Comparison of ENCODE assay signal across 22 cellular contexts in genomic region chr5:177612215-177612673, GRCh38. TPM values are rescaled to one million over a fixed set of nuclear protein-coding genes. Genes with fewer than 3 reads are reported as not detected.
A peak's percentile ranks its signal among the peaks of the same experiment; 100 is the strongest.
DNase-seq lines count a peak whose midpoint lies in the region; ATAC-seq, FAIRE-seq and TF ChIP-seq lines count a peak whose summit lies in the region.
"Had no signal": no experiment of that assay in that cellular context is flagged by ENCODE, and none has a peak within 500 bp of the region (broad histone marks: within the 10 kb centered on the region; RNA-seq: fewer than 3 reads in every experiment).

No MANE protein-coding gene starts in this region.

- peaks cover 2% of the 10 kb centered on the region for H3K4me1 Mint-ChIP-seq in activated naive CD8-positive, alpha-beta T cell treated with anti-CD3 and anti-CD28 coated beads for 36 hours
- peaks cover 2% of the 10 kb centered on the region for H3K4me1 Mint-ChIP-seq in activated naive CD8-positive, alpha-beta T cell treated with anti-CD3 and anti-CD28 coated beads, Interleukin-2, amount 50 U/mL, for 24 hours
- peaks cover 2% of the 10 kb centered on the region for H3K4me1 Mint-ChIP-seq in type B pancreatic cell (ENCODE audit: unreplicated experiment)
- no peaks in the 10 kb centered on the region for H3K4me1 Mint-ChIP-seq in activated T-helper 1 cell treated with anti-CD3 and anti-CD28 coated beads, Interleukin-12 subunit alpha, Interleukin-12 subunit beta, Interleukin-2, Interleukin-4 antibody, amounts not matched to agents 30 ng/mL and 10 ng/mL and 1 ng/mL, durations not matched to agents 14 hours and 24 hours and 36 hours (ENCODE audit: low read depth)

- TF ChIP-seq CTCF in coronary artery (IDR thresholded peaks at IDR 0.05) (no peak), type B pancreatic cell (conservative IDR thresholded peaks at IDR 0.05) (no peak)

- no peaks in the 10 kb centered on the region for H3K9me3 Mint-ChIP-seq in activated naive CD8-positive, alpha-beta T cell treated with anti-CD3 and anti-CD28 coated beads for 36 hours
- H3K9me3 Mint-ChIP-seq in activated naive CD8-positive, alpha-beta T cell treated with anti-CD3 and anti-CD28 coated beads, Interleukin-2, amount 50 U/mL, for 24 hours: no peaks in the 10 kb centered on the region
- no peaks in the 10 kb centered on the region for H3K9me3 Mint-ChIP-seq in type B pancreatic cell
- H3K9me3 Mint-ChIP-seq in activated T-helper 1 cell treated with anti-CD3 and anti-CD28 coated beads, Interleukin-12 subunit alpha, Interleukin-12 subunit beta, Interleukin-2, Interleukin-4 antibody, amounts not matched to agents 30 ng/mL and 10 ng/mL and 1 ng/mL, durations not matched to agents 14 hours and 24 hours and 36 hours: no peaks in the 10 kb centered on the region

- H3K4me3 ChIP-seq in coronary artery: no peak overlapping the region
- H3K4me3 ChIP-seq: heart right ventricle, Peyer's patch, SJCRH30, thoracic aorta, vagina had no signal

- DNase-seq in activated naive CD8-positive, alpha-beta T cell treated with anti-CD3 and anti-CD28 coated beads for 36 hours: no peak
- DNase-seq in activated naive CD8-positive, alpha-beta T cell treated with anti-CD3 and anti-CD28 coated beads, Interleukin-2, amount 50 U/mL, for 24 hours: no peak
- no peak for DNase-seq in HTR-8/SVneo (ENCODE audit: insufficient read length, low spot score)
- DNase-seq in coronary artery (ENCODE audit: low spot score): peak; percentile 69
- DNase-seq in type B pancreatic cell (ENCODE audit: extremely low spot score, unreplicated experiment): no peak
- DNase-seq in dedifferentiated amniotic fluid mesenchymal stem cell (ENCODE audit: extremely low spot score): no peak
- DNase-seq in activated T-helper 1 cell treated with anti-CD3 and anti-CD28 coated beads, Interleukin-12 subunit alpha, Interleukin-12 subunit beta, Interleukin-2, Interleukin-4 antibody, amounts not matched to agents 30 ng/mL and 10 ng/mL and 1 ng/mL, durations not matched to agents 14 hours and 24 hours and 36 hours (ENCODE audit: low spot score): no peak
- DNase-seq: activated T-cell treated with anti-CD3 and anti-CD28 coated beads, Interleukin-2, amount 50 U/mL, for 48 hours; DMS 273 treated with DMSO at 0.1 percent for 48 hours; effector memory CD4-positive, alpha-beta T cell; foreskin keratinocyte; GOT3; heart right ventricle; NCI-H1694; NCI-H524 treated with DMSO at 0.1 percent for 48 hours; Peyer's patch; SJCRH30; small intestine had no signal

- peak; percentile 40 for FAIRE-seq in HTR-8/SVneo (lab: Jason Lieb, UNC)
- FAIRE-seq: small intestine had no signal

- intact Hi-C loops in activated T-helper 1 cell treated with anti-CD3 and anti-CD28 coated beads, Interleukin-12 subunit alpha, Interleukin-12 subunit beta, Interleukin-2, Interleukin-4 antibody, amounts not matched to agents 30 ng/mL and 10 ng/mL and 1 ng/mL, durations not matched to agents 14 hours and 24 hours and 36 hours (cut with micrococcal nuclease): no loop called here

- H3K4me3 Mint-ChIP-seq in activated naive CD8-positive, alpha-beta T cell treated with anti-CD3 and anti-CD28 coated beads for 36 hours: no peak overlapping the region
- H3K4me3 Mint-ChIP-seq in activated naive CD8-positive, alpha-beta T cell treated with anti-CD3 and anti-CD28 coated beads, Interleukin-2, amount 50 U/mL, for 24 hours: no peak overlapping the region
- no peak overlapping the region for H3K4me3 Mint-ChIP-seq in type B pancreatic cell
- H3K4me3 Mint-ChIP-seq in activated T-helper 1 cell treated with anti-CD3 and anti-CD28 coated beads, Interleukin-12 subunit alpha, Interleukin-12 subunit beta, Interleukin-2, Interleukin-4 antibody, amounts not matched to agents 30 ng/mL and 10 ng/mL and 1 ng/mL, durations not matched to agents 14 hours and 24 hours and 36 hours: no peak overlapping the region

- H3K36me3 Mint-ChIP-seq in activated naive CD8-positive, alpha-beta T cell treated with anti-CD3 and anti-CD28 coated beads for 36 hours: peaks cover 2% of the 10 kb centered on the region
- peaks cover 4% of the 10 kb centered on the region for H3K36me3 Mint-ChIP-seq in activated naive CD8-positive, alpha-beta T cell treated with anti-CD3 and anti-CD28 coated beads, Interleukin-2, amount 50 U/mL, for 24 hours (ENCODE audit: low read depth)
- H3K36me3 Mint-ChIP-seq in type B pancreatic cell: no peaks in the 10 kb centered on the region
- peaks cover 9% of the 10 kb centered on the region for H3K36me3 Mint-ChIP-seq in activated T-helper 1 cell treated with anti-CD3 and anti-CD28 coated beads, Interleukin-12 subunit alpha, Interleukin-12 subunit beta, Interleukin-2, Interleukin-4 antibody, amounts not matched to agents 30 ng/mL and 10 ng/mL and 1 ng/mL, durations not matched to agents 14 hours and 24 hours and 36 hours (ENCODE audit: low read depth)

- H3K27ac ChIP-seq in coronary artery: no peak overlapping the region
- H3K27ac ChIP-seq: C4-2B, foreskin keratinocyte, heart right ventricle, Peyer's patch, SJCRH30, thoracic aorta, vagina had no signal

- no peak for ATAC-seq in activated naive CD8-positive, alpha-beta T cell treated with anti-CD3 and anti-CD28 coated beads, Interleukin-2, amount 50 U/mL, for 24 hours
- ATAC-seq in GM19397 (IDR thresholded peaks at IDR 0.05; ENCODE audit: unreplicated experiment): no peak
- ATAC-seq: foreskin keratinocyte, heart right ventricle had no signal

- peak overlapping the region; percentile 34 for H3K27ac Mint-ChIP-seq in activated naive CD8-positive, alpha-beta T cell treated with anti-CD3 and anti-CD28 coated beads for 36 hours
- no peak overlapping the region for H3K27ac Mint-ChIP-seq in activated naive CD8-positive, alpha-beta T cell treated with anti-CD3 and anti-CD28 coated beads, Interleukin-2, amount 50 U/mL, for 24 hours
- peak overlapping the region; percentile 49 for H3K27ac Mint-ChIP-seq in type B pancreatic cell
- no peak overlapping the region for H3K27ac Mint-ChIP-seq in activated T-helper 1 cell treated with anti-CD3 and anti-CD28 coated beads, Interleukin-12 subunit alpha, Interleukin-12 subunit beta, Interleukin-2, Interleukin-4 antibody, amounts not matched to agents 30 ng/mL and 10 ng/mL and 1 ng/mL, durations not matched to agents 14 hours and 24 hours and 36 hours

- H3K27me3 Mint-ChIP-seq in activated naive CD8-positive, alpha-beta T cell treated with anti-CD3 and anti-CD28 coated beads for 36 hours: no peaks in the 10 kb centered on the region
- no peaks in the 10 kb centered on the region for H3K27me3 Mint-ChIP-seq in activated naive CD8-positive, alpha-beta T cell treated with anti-CD3 and anti-CD28 coated beads, Interleukin-2, amount 50 U/mL, for 24 hours
- H3K27me3 Mint-ChIP-seq in type B pancreatic cell: no peaks in the 10 kb centered on the region
- H3K27me3 Mint-ChIP-seq in activated T-helper 1 cell treated with anti-CD3 and anti-CD28 coated beads, Interleukin-12 subunit alpha, Interleukin-12 subunit beta, Interleukin-2, Interleukin-4 antibody, amounts not matched to agents 30 ng/mL and 10 ng/mL and 1 ng/mL, durations not matched to agents 14 hours and 24 hours and 36 hours (ENCODE audit: insufficient read depth): no peaks in the 10 kb centered on the region

RNA-seq across cellular contexts. Expression of gene B4GALT7, which starts 12.3 kb away (rescaled TPM):
- total RNA-seq in activated naive CD8-positive, alpha-beta T cell treated with anti-CD3 and anti-CD28 coated beads for 36 hours: 10 to 100 TPM; 20.0 to 21.0 TPM
- 30.9 and 31.0 TPM in 2 replicates for total RNA-seq in type B pancreatic cell (ENCODE audit: low replicate concordance)
- total RNA-seq in activated T-helper 1 cell treated with anti-CD3 and anti-CD28 coated beads, Interleukin-12 subunit alpha, Interleukin-12 subunit beta, Interleukin-2, Interleukin-4 antibody, amounts not matched to agents 30 ng/mL and 10 ng/mL and 1 ng/mL, durations not matched to agents 14 hours and 24 hours and 36 hours: 27.7 and 28.4 TPM in 2 replicates

RNA-seq across cellular contexts. Expression of gene TMED9, which starts 20.2 kb away (rescaled TPM):
- total RNA-seq in activated naive CD8-positive, alpha-beta T cell treated with anti-CD3 and anti-CD28 coated beads for 36 hours: 100 to 1,000 TPM; 102 to 103 TPM
- 161 and 225 TPM in 2 replicates for total RNA-seq in type B pancreatic cell (ENCODE audit: low replicate concordance)
- 174 and 175 TPM in 2 replicates for total RNA-seq in activated T-helper 1 cell treated with anti-CD3 and anti-CD28 coated beads, Interleukin-12 subunit alpha, Interleukin-12 subunit beta, Interleukin-2, Interleukin-4 antibody, amounts not matched to agents 30 ng/mL and 10 ng/mL and 1 ng/mL, durations not matched to agents 14 hours and 24 hours and 36 hours

RNA-seq across cellular contexts. Expression of gene FAM193B, which starts 57.9 kb away (rescaled TPM):
- total RNA-seq in activated naive CD8-positive, alpha-beta T cell treated with anti-CD3 and anti-CD28 coated beads for 36 hours: 10 to 100 TPM; 47.2 to 52.9 TPM
- total RNA-seq in type B pancreatic cell (ENCODE audit: low replicate concordance): 83.1 and 103 TPM in 2 replicates
- 70.9 and 79.4 TPM in 2 replicates for total RNA-seq in activated T-helper 1 cell treated with anti-CD3 and anti-CD28 coated beads, Interleukin-12 subunit alpha, Interleukin-12 subunit beta, Interleukin-2, Interleukin-4 antibody, amounts not matched to agents 30 ng/mL and 10 ng/mL and 1 ng/mL, durations not matched to agents 14 hours and 24 hours and 36 hours

Comparison
In these comparisons a context has a peak if more than half of its experiments do, and no peak if none do; other contexts are left out.
1. H3K27ac Mint-ChIP-seq: peak in activated naive CD8-positive, alpha-beta T cell treated with anti-CD3 and anti-CD28 coated beads for 36 hours (single experiment) and type B pancreatic cell (single experiment); none in activated naive CD8-positive, alpha-beta T cell treated with anti-CD3 and anti-CD28 coated beads, Interleukin-2, amount 50 U/mL, for 24 hours (single experiment) and activated T-helper 1 cell treated with anti-CD3 and anti-CD28 coated beads, Interleukin-12 subunit alpha, Interleukin-12 subunit beta, Interleukin-2, Interleukin-4 antibody, amounts not matched to agents 30 ng/mL and 10 ng/mL and 1 ng/mL, durations not matched to agents 14 hours and 24 hours and 36 hours (single experiment).